In the genomic region with DNA sequence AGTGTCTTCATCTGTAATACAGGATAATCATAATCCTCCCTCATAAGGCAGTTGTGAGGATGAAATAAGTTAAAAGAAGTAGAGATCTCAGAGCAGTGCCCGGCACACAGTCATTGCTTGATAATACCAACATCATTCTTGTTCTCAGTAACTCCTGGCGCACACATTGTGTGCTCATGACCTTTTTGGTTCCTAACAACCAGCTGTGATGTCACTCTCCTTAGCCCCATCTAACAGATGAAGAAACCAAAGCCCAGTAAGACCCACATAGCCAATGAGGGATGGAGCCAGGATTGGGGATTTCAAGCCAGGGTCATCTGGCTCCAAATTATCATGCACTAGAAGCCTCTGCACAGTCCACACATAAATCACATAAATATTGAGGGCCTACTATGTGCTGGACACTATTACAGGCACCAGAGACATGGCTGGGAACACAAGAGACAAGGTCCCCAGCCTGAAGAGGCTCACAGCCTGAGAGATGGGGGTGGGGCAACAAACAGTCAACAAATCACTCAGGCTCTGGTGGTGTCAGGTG, we compare ENCODE assay signal across 25 cellular contexts. TPM values are rescaled to one million over a fixed set of nuclear protein-coding genes. Genes with fewer than 3 reads are reported as not detected.
DNase-seq lines count a peak whose midpoint lies in the region; ATAC-seq, FAIRE-seq and TF ChIP-seq lines count a peak whose summit lies in the region.
"Had no signal": no experiment of that assay in that cellular context is flagged by ENCODE, and none has a peak within 500 bp of the region (broad histone marks: within the 10 kb centered on the region; RNA-seq: fewer than 3 reads in every experiment).

No MANE protein-coding gene starts in this region.

- TF ChIP-seq CTCF in PC-9 (conservative IDR thresholded peaks at IDR 0.05) = no peak
- TF ChIP-seq CTCF in astrocyte (IDR thresholded peaks at IDR 0.05; ENCODE audit: insufficient read depth, low read depth, low read length) = no peak
- no peak for TF ChIP-seq CTCF in left lung (IDR thresholded peaks at IDR 0.05)
- TF ChIP-seq CTCF in SK-N-SH (IDR thresholded peaks at IDR 0.05) = no peak

- DNase-seq in PC-9 = no peak
- no peak for DNase-seq in astrocyte (ENCODE audit: low read depth)
- no peak for DNase-seq in left lung
- DNase-seq in stimulated activated effector memory CD8-positive, alpha-beta T cell treated with anti-CD3 and anti-CD28 coated beads, Interleukin-12 subunit alpha, Interleukin-12 subunit beta, amount 100 ng/mL, for 72 hours (ENCODE audit: low spot score in 2 of 2) = no peak
- DNase-seq in SK-N-SH = no peak
- DNase-seq in mesenteric fat pad (ENCODE audit: low spot score) = no peak
- DNase-seq in NCI-H2029 (lab: John Stamatoyannopoulos, UW) = no peak
- DNase-seq: activated T-cell treated with anti-CD3 and anti-CD28 coated beads, Interleukin-2, amount 50 U/mL, for 4 hours; brain microvascular endothelial cell; DND-41; glutamatergic neuron; MG63; midbrain; NCI-H1417; NCI-H2107; NCI-H510A treated with DMSO at 0.1 percent for 48 hours; NK-92 treated with Interleukin-12 subunit alpha and Interleukin-12 subunit beta, amount 100 ng/mL, for 24 hours; stimulated activated CD8-positive, alpha-beta memory T cell treated with anti-CD3 and anti-CD28 coated beads, Interleukin-4, amount 100 ng/mL, for 48 hours had no signal

- no peak for TF ChIP-seq RAD21 in SK-N-SH (IDR thresholded peaks at IDR 0.05; ENCODE audit: low read length)

- no peak overlapping the region for H3K4me3 Mint-ChIP-seq in astrocyte (ENCODE audit: unreplicated experiment)
- H3K4me3 Mint-ChIP-seq in stimulated activated effector memory CD8-positive, alpha-beta T cell treated with anti-CD3 and anti-CD28 coated beads, Interleukin-12 subunit alpha, Interleukin-12 subunit beta, amount 100 ng/mL, for 72 hours = no peak overlapping the region
- H3K4me3 Mint-ChIP-seq: activated T-cell treated with anti-CD3 and anti-CD28 coated beads, Interleukin-2, amount 50 U/mL, for 4 hours; GM23338; IgD-negative memory B cell; natural killer cell treated with Interleukin-12 subunit alpha and Interleukin-12 subunit beta and Interleukin-15 and Interleukin-18, amount 100 ng/mL, for 72 hours; T-helper 1 cell treated with Interleukin-12 subunit alpha and Interleukin-12 subunit beta and Interleukin-4 antibody, amounts not matched to agents 30 μg/mL and 1 μg/mL, for 36 hours had no signal

- peaks cover 19% of the 10 kb centered on the region for H3K27me3 Mint-ChIP-seq in astrocyte (ENCODE audit: low read depth, unreplicated experiment)
- H3K27me3 Mint-ChIP-seq: IgD-negative memory B cell had no signal

- peaks cover 25% of the 10 kb centered on the region for H3K4me1 ChIP-seq in PC-9 (replicated peaks; ENCODE audit: insufficient read depth)
- H3K4me1 ChIP-seq in astrocyte (ENCODE audit: insufficient read depth, low read length) = no peaks in the 10 kb centered on the region
- H3K4me1 ChIP-seq in left lung = peaks cover 17 to 26% of the 10 kb centered on the region in 2 donors
- peaks cover 12 to 15% of the 10 kb centered on the region in 2 experiments; a peak in 3 of 4 replicates for H3K4me1 ChIP-seq in SK-N-SH (ENCODE audit: control insufficient read depth in 1 of 2, insufficient read depth in 2 of 2, low read depth in 1 of 2, low read length in 1 of 2)

- intact Hi-C loops in PC-9 (cut with micrococcal nuclease; ENCODE audit: unreplicated experiment) = loop anchor here (5.0 kb wide), 1 partner anchor 82 kb away; no protein-coding TSS in a partner anchor
- intact Hi-C loops in left lung (cut with DNase I) = no loop called here

- H4K20me1 ChIP-seq in PC-9 (ENCODE audit: insufficient read depth) (no peaks in the 10 kb centered on the region), astrocyte (ENCODE audit: insufficient read depth, low read length) (no peaks in the 10 kb centered on the region), SK-N-SH (ENCODE audit: insufficient read depth) (no peaks in the 10 kb centered on the region)

- H3K27ac Mint-ChIP-seq in astrocyte (ENCODE audit: unreplicated experiment) = peak overlapping the region; percentile 18
- H3K27ac Mint-ChIP-seq in stimulated activated effector memory CD8-positive, alpha-beta T cell treated with anti-CD3 and anti-CD28 coated beads, Interleukin-12 subunit alpha, Interleukin-12 subunit beta, amount 100 ng/mL, for 72 hours = peak overlapping the region; percentile 10
- H3K27ac Mint-ChIP-seq: GM23338; IgD-negative memory B cell; natural killer cell treated with Interleukin-12 subunit alpha and Interleukin-12 subunit beta and Interleukin-15 and Interleukin-18, amount 100 ng/mL, for 72 hours; T-helper 1 cell treated with Interleukin-12 subunit alpha and Interleukin-12 subunit beta and Interleukin-4 antibody, amounts not matched to agents 30 μg/mL and 1 μg/mL, for 36 hours had no signal

- H3K27ac ChIP-seq in PC-9 (peak overlapping the region; percentile 26; the same call in 1 of the 2 replicates), astrocyte (ENCODE audit: low read depth, low read length) (no peak overlapping the region), left lung (peak overlapping the region; percentile 41 to 68), SK-N-SH (ENCODE audit: low read depth in 2 of 2, low read length in 1 of 2) (no peak overlapping the region)
- H3K27ac ChIP-seq: brain microvascular endothelial cell, SJSA1 had no signal

- no peaks in the 10 kb centered on the region for H3K36me3 ChIP-seq in PC-9 (ENCODE audit: low read depth)
- no peaks in the 10 kb centered on the region for H3K36me3 ChIP-seq in astrocyte (ENCODE audit: insufficient read depth, low read length)
- no peaks in the 10 kb centered on the region for H3K36me3 ChIP-seq in left lung
- H3K36me3 ChIP-seq in SK-N-SH (replicated peaks in 1 of 2; ENCODE audit: control insufficient read depth in 1 of 2, insufficient read depth in 2 of 2, low read length in 1 of 2) = no peaks in the 10 kb centered on the region
- H3K36me3 ChIP-seq: brain microvascular endothelial cell, MG63, pancreas, SJSA1 had no signal

- POLR2A ChIA-PET in PC-9 (lab: Charles Lee; ENCODE audit: unreplicated experiment) (no interaction called here), SK-N-SH (lab: Yijun Ruan, JAX) (no interaction called here)

- H3K4me3 ChIP-seq in PC-9 = no peak overlapping the region
- H3K4me3 ChIP-seq in astrocyte (ENCODE audit: insufficient read depth, low read depth, low read length) = no peak overlapping the region
- no peak overlapping the region for H3K4me3 ChIP-seq in left lung
- H3K4me3 ChIP-seq in SK-N-SH (ENCODE audit: low read depth in 2 of 2, low read length in 1 of 2) = no peak overlapping the region
- H3K4me3 ChIP-seq: GM23338, MG63, pancreas, SJSA1 had no signal

- no peaks in the 10 kb centered on the region for H3K36me3 Mint-ChIP-seq in astrocyte (ENCODE audit: low read depth, unreplicated experiment)
- no peaks in the 10 kb centered on the region for H3K36me3 Mint-ChIP-seq in stimulated activated effector memory CD8-positive, alpha-beta T cell treated with anti-CD3 and anti-CD28 coated beads, Interleukin-12 subunit alpha, Interleukin-12 subunit beta, amount 100 ng/mL, for 72 hours
- H3K36me3 Mint-ChIP-seq: IgD-negative memory B cell; natural killer cell treated with Interleukin-12 subunit alpha and Interleukin-12 subunit beta and Interleukin-15 and Interleukin-18, amount 100 ng/mL, for 72 hours had no signal

- H3K4me1 Mint-ChIP-seq in astrocyte (ENCODE audit: low read depth, unreplicated experiment) = peaks cover 15% of the 10 kb centered on the region
- peaks cover 6% of the 10 kb centered on the region for H3K4me1 Mint-ChIP-seq in stimulated activated effector memory CD8-positive, alpha-beta T cell treated with anti-CD3 and anti-CD28 coated beads, Interleukin-12 subunit alpha, Interleukin-12 subunit beta, amount 100 ng/mL, for 72 hours

- H3K9me3 ChIP-seq in PC-9 (ENCODE audit: insufficient read depth, low read depth) = no peaks in the 10 kb centered on the region
- H3K9me3 ChIP-seq in astrocyte (ENCODE audit: insufficient read depth, low read depth, low read length) = no peaks in the 10 kb centered on the region
- H3K9me3 ChIP-seq in left lung = no peaks in the 10 kb centered on the region
- no peaks in the 10 kb centered on the region for H3K9me3 ChIP-seq in SK-N-SH
- H3K9me3 ChIP-seq: MG63, pancreas, SJSA1 had no signal

- no peaks in the 10 kb centered on the region for H3K9me2 ChIP-seq in PC-9 (ENCODE audit: insufficient read depth)
- H3K9me2 ChIP-seq in SK-N-SH = no peaks in the 10 kb centered on the region

- H2AFZ ChIP-seq in PC-9 (no peak overlapping the region), astrocyte (ENCODE audit: low read depth, low read length) (no peak overlapping the region), SK-N-SH (ENCODE audit: low read depth) (no peak overlapping the region)
- H2AFZ ChIP-seq: GM23338 had no signal

- 100% methylated on average over 2 of the region's 2 CpGs for WGBS in SK-N-SH (ENCODE audit: low lambda C conversion rate)

- H3K4me2 ChIP-seq in PC-9 (peak overlapping the region; percentile 50), astrocyte (ENCODE audit: low read length) (no peak overlapping the region), SK-N-SH (no peak overlapping the region)
- H3K4me2 ChIP-seq: GM23338 had no signal

- H3F3A ChIP-seq in PC-9 (ENCODE audit: insufficient read depth, low read depth) = peaks cover 24% of the 10 kb centered on the region
- peaks cover 4% of the 10 kb centered on the region for H3F3A ChIP-seq in SK-N-SH (replicated peaks; ENCODE audit: insufficient read depth)

- no peaks in the 10 kb centered on the region for H3K27me3 ChIP-seq in PC-9 (ENCODE audit: insufficient read depth, low read depth)
- H3K27me3 ChIP-seq in astrocyte (ENCODE audit: insufficient read depth, low read length) = peaks cover 5% of the 10 kb centered on the region
- H3K27me3 ChIP-seq in left lung = no peaks in the 10 kb centered on the region
- H3K27me3 ChIP-seq in SK-N-SH (ENCODE audit: insufficient read depth) = no peaks in the 10 kb centered on the region
- H3K27me3 ChIP-seq: brain microvascular endothelial cell, MG63, pancreas, SJSA1 had no signal

- no peak for ATAC-seq in left lung
- ATAC-seq in stimulated activated effector memory CD8-positive, alpha-beta T cell treated with anti-CD3 and anti-CD28 coated beads, Interleukin-12 subunit alpha, Interleukin-12 subunit beta, amount 100 ng/mL, for 72 hours = no peak
- ATAC-seq: activated T-cell treated with anti-CD3 and anti-CD28 coated beads, Interleukin-2, amount 50 U/mL, for 4 hours; GM23338; natural killer cell treated with Interleukin-12 subunit alpha and Interleukin-12 subunit beta and Interleukin-15 and Interleukin-18, amount 100 ng/mL, for 72 hours; Panc1 had no signal

- H3K79me2 ChIP-seq in PC-9 (ENCODE audit: low read depth) = no peaks in the 10 kb centered on the region
- H3K79me2 ChIP-seq in astrocyte (ENCODE audit: insufficient read depth, low read length) = no peaks in the 10 kb centered on the region
- H3K79me2 ChIP-seq in SK-N-SH (ENCODE audit: insufficient read depth) = no peaks in the 10 kb centered on the region

- FAIRE-seq in astrocyte (lab: Jason Lieb, UNC) = no peak
- FAIRE-seq: pancreas had no signal

- CTCF ChIA-PET in PC-9 (lab: Charles Lee) (interaction anchor here (1.1 kb wide), 1 partner anchor 111 kb away, joined by 4 read pairs; no protein-coding TSS in a partner anchor), SK-N-SH (lab: Yijun Ruan, JAX) (interaction anchor here (21.5 to 34.2 kb wide), 2 partner anchors 15 to 114 kb away, joined by 356 to 1422 read pairs; partner anchors contain the start of gene SDC3)

- no peak overlapping the region for H3K9ac ChIP-seq in astrocyte (ENCODE audit: low read length)
- no peak overlapping the region for H3K9ac ChIP-seq in SK-N-SH

- TF ChIP-seq EP300 in SK-N-SH (IDR thresholded peaks at IDR 0.05; ENCODE audit: borderline replicate concordance in 1 of 2, low read depth in 1 of 2, low read length in 1 of 2) = no peak

- BruUV-seq in PC-9 (replicated peaks; lab: Mats Ljungman, UMichigan) = no TSS peak

- H3K9me3 Mint-ChIP-seq in astrocyte (ENCODE audit: unreplicated experiment) = no peaks in the 10 kb centered on the region
- H3K9me3 Mint-ChIP-seq in stimulated activated effector memory CD8-positive, alpha-beta T cell treated with anti-CD3 and anti-CD28 coated beads, Interleukin-12 subunit alpha, Interleukin-12 subunit beta, amount 100 ng/mL, for 72 hours = no peaks in the 10 kb centered on the region
- H3K9me3 Mint-ChIP-seq: activated T-cell treated with anti-CD3 and anti-CD28 coated beads, Interleukin-2, amount 50 U/mL, for 4 hours; GM23338; IgD-negative memory B cell; natural killer cell treated with Interleukin-12 subunit alpha and Interleukin-12 subunit beta and Interleukin-15 and Interleukin-18, amount 100 ng/mL, for 72 hours; T-helper 1 cell treated with Interleukin-12 subunit alpha and Interleukin-12 subunit beta and Interleukin-4 antibody, amounts not matched to agents 30 μg/mL and 1 μg/mL, for 36 hours had no signal

RNA-seq across cellular contexts. Expression of gene LAPTM5, which starts 41.4 kb away (rescaled TPM):
- 4.0 and 5.0 TPM in 2 replicates for total RNA-seq in PC-9 (2021)
- 0.77 and 0.89 TPM in 2 replicates for total RNA-seq in astrocyte
- 100 to 1,000 TPM; 185 to 513 TPM for total RNA-seq in left lung
- 1.0 and 1.1 TPM in 2 replicates for polyA plus RNA-seq in SK-N-SH (2012; rRNA removed)
- polyA plus RNA-seq in SK-N-SH (2012; cell fraction: cytosol; rRNA removed) = 0.85 and 0.89 TPM in 2 replicates
- polyA plus RNA-seq in SK-N-SH (2012; cell fraction: nucleus; rRNA removed) = 0.30 and 0.38 TPM in 2 replicates
- 251 TPM for total RNA-seq in mesenteric fat pad
- total RNA-seq: GM23338, SJSA1 had no signal

Comparison
In these comparisons a context has a peak if more than half of its experiments do, and no peak if none do; other contexts are left out.
1. H3K27ac ChIP-seq: peak in PC-9 (single experiment) and left lung (2 of 2); none in astrocyte (single experiment) and SK-N-SH (0 of 2).
2. RNA of gene LAPTM5, which starts 41.4 kb away (total RNA-seq): 185 to 513 TPM in left lung and 251 TPM in mesenteric fat pad (single experiment); 4.0 to 5.0 TPM in PC-9 and 0.77 to 0.89 TPM in astrocyte; every median in the first group is over 10 times any median in the second.